ENCODE assay signal across 26 cellular contexts in the genomic region with DNA sequence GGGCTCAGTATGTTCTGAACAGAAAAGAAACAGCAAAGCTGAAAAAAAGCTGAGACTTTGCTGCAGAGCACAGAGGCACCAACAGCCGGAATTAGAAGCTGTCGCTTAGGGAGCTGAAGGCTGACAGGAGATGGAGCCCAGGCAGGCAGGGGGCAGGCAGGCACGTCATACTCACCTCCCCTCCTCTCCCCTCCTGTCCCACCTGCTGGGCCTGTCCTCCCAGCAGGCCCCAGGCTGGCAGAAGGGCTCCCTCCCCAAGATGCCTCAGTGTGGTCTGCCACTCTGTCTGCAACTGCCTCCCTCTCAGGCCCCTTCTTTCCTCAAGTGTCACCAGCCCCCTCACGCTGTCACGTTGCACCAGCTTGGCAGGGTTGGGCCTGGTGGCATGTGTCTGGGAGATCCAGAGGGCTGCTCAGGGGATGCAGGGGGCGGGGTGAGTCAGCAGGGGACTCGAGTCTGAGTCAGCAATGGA. TPM values are rescaled to one million over a fixed set of nuclear protein-coding genes. Genes with fewer than 3 reads are reported as not detected.
A peak's percentile ranks its signal among the peaks of the same experiment; 100 is the strongest.
DNase-seq lines count a peak whose midpoint lies in the region; ATAC-seq, FAIRE-seq and TF ChIP-seq lines count a peak whose summit lies in the region.
"Had no signal": no experiment of that assay in that cellular context is flagged by ENCODE, and none has a peak within 500 bp of the region (broad histone marks: within the 10 kb centered on the region; RNA-seq: fewer than 3 reads in every experiment).

No MANE protein-coding gene starts in this region.

- H3K79me1 ChIP-seq in H1 (ENCODE audit: low read depth, low read length) = no peaks in the 10 kb centered on the region; the same call in 1 of the 2 replicates

- 0 out of 2 replicates have a peak overlapping the region, but pooled peaks have one; percentile 13 for H3K18ac ChIP-seq in H1 (ENCODE audit: extremely low read depth, low read length)

- peaks cover 36% of the 10 kb centered on the region for H3K4me1 ChIP-seq in A673 (ENCODE audit: insufficient read depth, low read length, poor library complexity, severe bottlenecking)
- H3K4me1 ChIP-seq in H1 (replicated peaks in 1 of 4; ENCODE audit: control insufficient read depth in 3 of 4, insufficient read depth in 4 of 4, low read length in 3 of 4) = peaks cover 11 to 42% (median 30%) of the 10 kb centered on the region in 4 experiments
- no peaks in the 10 kb centered on the region for H3K4me1 ChIP-seq in prostate gland (replicated peaks)

- CTCF ChIA-PET in A673 (lab: Charles Lee) = interaction anchor here (0.8 kb wide), 1 partner anchor 15 kb away, joined by 3 read pairs; no protein-coding TSS in a partner anchor
- CTCF ChIA-PET in H1 (lab: Charles Lee; ENCODE audit: partially characterized antibody) = interaction anchor here (0.5 to 16.2 kb wide), 10 partner anchors 9 to 499 kb away, joined by 3 to 518 read pairs (median 3); a partner anchor contains a TSS

- no peak overlapping the region for H3K4ac ChIP-seq in H1 (replicated peaks; ENCODE audit: insufficient read length, low read depth, low read length)

- H3K23me2 ChIP-seq in H1 (ENCODE audit: low read depth, low read length) = peaks cover 25% of the 10 kb centered on the region; the same call in 1 of the 2 replicates

- FAIRE-seq in H1 (lab: Jason Lieb, UNC) = no peak

- H2AFZ ChIP-seq in H1 (ENCODE audit: low read length) = no peak overlapping the region

- H3K27me3 ChIP-seq in A673 (replicated peaks; ENCODE audit: insufficient read depth, low read depth, low read length, poor library complexity) = no peaks in the 10 kb centered on the region
- H3K27me3 ChIP-seq in H1 (replicated peaks in 1 of 4; ENCODE audit: control insufficient read depth in 3 of 4, extremely low read depth in 1 of 4, insufficient read depth in 3 of 4, low read length in 3 of 4) = peaks cover 40 to 67% (median 55%) of the 10 kb centered on the region in 4 experiments
- peaks cover 11% of the 10 kb centered on the region for H3K27me3 ChIP-seq in prostate gland (replicated peaks; ENCODE audit: insufficient read depth)

- DNase-seq in A673 (ENCODE audit: low spot score) (peak; percentile 35), NB4 (ENCODE audit: low read depth) (peak; percentile 38), H1 (ENCODE audit: low read depth in 1 of 2, low spot score in 2 of 2) (no peak), neural crest cell (ENCODE audit: low read depth, low spot score) (no peak), GM20000 (ENCODE audit: low spot score) (no peak), medulla oblongata (ENCODE audit: extremely low spot score) (no peak), prostate gland (ENCODE audit: low spot score) (no peak)
- DNase-seq: activated CD4-positive, CD25-positive, alpha-beta regulatory T cell; activated CD8-positive, alpha-beta T cell treated with anti-CD3 and anti-CD28 coated beads, Interleukin-2, amount 10 ng/mL, durations not matched to agents 7 days and 5 days; activated naive CD8-positive, alpha-beta T cell treated with anti-CD3 and anti-CD28 coated beads for 36 hours; activated T-cell treated with anti-CD3 and anti-CD28 coated beads, Interleukin-2, amount 50 U/mL, for 48 hours; brain microvascular endothelial cell; CD4-positive, alpha-beta T cell; dermis blood vessel endothelial cell; DMS79; gastrocnemius medialis; naive B cell; NCI-H1694 treated with DMSO at 0.1 percent for 48 hours; psoas muscle; stimulated activated CD4-positive, alpha-beta T cell treated with anti-CD3 and anti-CD28 coated beads, Interleukin-12 subunit alpha, Interleukin-12 subunit beta, amount 100 ng/mL, for 4 hours; T-helper 2 cell; thyroid gland had no signal

- no peaks in the 10 kb centered on the region for H4K20me1 ChIP-seq in H1 (replicated peaks in 1 of 2; ENCODE audit: control insufficient read depth in 1 of 2, insufficient read depth in 2 of 2, low read length in 2 of 2)

- no peak overlapping the region for H3K14ac ChIP-seq in H1 (ENCODE audit: insufficient read length)

- H2BK15ac ChIP-seq in H1 (ENCODE audit: low read length) = 0 out of 2 replicates have a peak overlapping the region, but pooled peaks have one; percentile 55

- no peak overlapping the region for H4K8ac ChIP-seq in H1 (ENCODE audit: extremely low read depth, insufficient read depth, low read length)

- intact Hi-C loops in A673 (cut with micrococcal nuclease; ENCODE audit: unreplicated experiment) = no loop called here
- intact Hi-C loops in prostate gland (cut with DNase I) = loop anchor here (10.0 kb wide), 1 partner anchor 79 kb away; no protein-coding TSS in a partner anchor

- POLR2A ChIA-PET in A673 (lab: Charles Lee; ENCODE audit: low non-redundant PET) = no interaction called here
- POLR2A ChIA-PET in H1 (lab: Charles Lee; ENCODE audit: partially characterized antibody) = interaction anchor here (0.9 to 2.3 kb wide), 10 partner anchors 10 to 234 kb away, joined by 3 to 9 read pairs (median 6); a partner anchor contains a TSS

- H2BK120ac ChIP-seq in H1 (replicated peaks; ENCODE audit: low read depth, low read length) = no peak overlapping the region

- no peaks in the 10 kb centered on the region for H3K79me2 ChIP-seq in H1 (ENCODE audit: control insufficient read depth in 1 of 2, insufficient read depth in 2 of 2, low read length in 2 of 2)

- no peak overlapping the region for H3K23ac ChIP-seq in H1 (ENCODE audit: insufficient read length)

- H3K27ac ChIP-seq in A673 (ENCODE audit: low read depth, low read length, poor library complexity, severe bottlenecking) (peak overlapping the region; percentile 46), H1 (ENCODE audit: low read depth, low read length) (no peak overlapping the region), prostate gland (no peak overlapping the region)
- H3K27ac ChIP-seq: brain microvascular endothelial cell, gastrocnemius medialis, psoas muscle, thyroid gland had no signal

- H2BK5ac ChIP-seq in H1 (ENCODE audit: low read depth, low read length) = no peak overlapping the region

- H3K9me3 Mint-ChIP-seq in neural crest cell = no peaks in the 10 kb centered on the region
- H3K9me3 Mint-ChIP-seq: activated naive CD8-positive, alpha-beta T cell treated with anti-CD3 and anti-CD28 coated beads for 36 hours; CD4-positive, alpha-beta T cell; naive B cell had no signal

- peak overlapping the region; percentile 19; the same call in 1 of the 2 replicates for H2BK12ac ChIP-seq in H1 (ENCODE audit: low read depth, low read length)

- peak overlapping the region; percentile 56 for H3K4me3 Mint-ChIP-seq in neural crest cell
- H3K4me3 Mint-ChIP-seq: activated CD8-positive, alpha-beta T cell treated with anti-CD3 and anti-CD28 coated beads, Interleukin-2, amount 10 ng/mL, durations not matched to agents 7 days and 5 days; activated naive CD8-positive, alpha-beta T cell treated with anti-CD3 and anti-CD28 coated beads for 36 hours had no signal

- no peak overlapping the region for H4K5ac ChIP-seq in H1 (ENCODE audit: insufficient read length, low read depth, low read length)

- H2AK5ac ChIP-seq in H1 (ENCODE audit: low read depth, low read length) = peak overlapping the region; percentile 40; the same call in 1 of the 2 replicates

- H3K4me1 Mint-ChIP-seq in neural crest cell = peaks cover 31% of the 10 kb centered on the region

- no peak overlapping the region for H4K91ac ChIP-seq in H1 (replicated peaks; ENCODE audit: insufficient read length, low read length)

- H2BK20ac ChIP-seq in H1 (ENCODE audit: low read length) = no peak overlapping the region

- ATAC-seq in HG02759 (IDR thresholded peaks at IDR 0.05; ENCODE audit: unreplicated experiment) = no peak
- ATAC-seq: activated CD8-positive, alpha-beta T cell treated with anti-CD3 and anti-CD28 coated beads, Interleukin-2, amount 10 ng/mL, durations not matched to agents 7 days and 5 days; gastrocnemius medialis; left lung; psoas muscle had no signal

- no TSS peak for BruUV-seq in A673 (replicated peaks; lab: Mats Ljungman, UMichigan)

- TF ChIP-seq RAD21 in H1 (IDR thresholded peaks at IDR 0.05 in 1 of 2, conservative IDR thresholded peaks at IDR 0.05 in 1 of 2; ENCODE audit: low read depth in 2 of 2, low read length in 2 of 2) = no peak

- H3K56ac ChIP-seq in H1 (replicated peaks; ENCODE audit: insufficient read length, low read depth, low read length) = no peak overlapping the region

- WGBS in H1 (ENCODE audit: extremely low coverage in 1 of 2, insufficient coverage in 1 of 2, insufficient read length in 1 of 2, insufficient replicate concordance in 2 of 2, low coverage in 1 of 2, low lambda C conversion rate in 2 of 2, missing lambda C conversion rate in 1 of 2), 2 experiments = 61% methylated on average over 7 of the region's 7 CpGs; no CpG with 5 or more reads in 1 of the 2 experiments
- 90% methylated on average over 7 of the region's 7 CpGs for whole genome bisulfite sequencing in prostate gland

- H3K36me3 ChIP-seq in A673 (ENCODE audit: insufficient read depth, low read length, poor library complexity, severe bottlenecking) (no peaks in the 10 kb centered on the region), H1 (ENCODE audit: control insufficient read depth in 2 of 4, insufficient read depth in 4 of 4, low read length in 3 of 4) (peaks cover 0 to 15% (median 0%) of the 10 kb centered on the region in 4 experiments; a peak in 1 of 8 replicates), prostate gland (no peaks in the 10 kb centered on the region)
- H3K36me3 ChIP-seq: brain microvascular endothelial cell, gastrocnemius medialis, thyroid gland had no signal

- H3K9me3 ChIP-seq in A673 (ENCODE audit: low read depth, low read length, poor library complexity, severe bottlenecking) (no peaks in the 10 kb centered on the region), H1 (ENCODE audit: insufficient read depth in 2 of 2, low read depth in 1 of 2, low read length in 1 of 2) (no peaks in the 10 kb centered on the region), prostate gland (no peaks in the 10 kb centered on the region)
- H3K9me3 ChIP-seq: gastrocnemius medialis, left lung, psoas muscle, thyroid gland had no signal

- H3K27ac Mint-ChIP-seq in neural crest cell (ENCODE audit: unreplicated experiment) = no peak overlapping the region
- H3K27ac Mint-ChIP-seq: activated CD8-positive, alpha-beta T cell treated with anti-CD3 and anti-CD28 coated beads, Interleukin-2, amount 10 ng/mL, durations not matched to agents 7 days and 5 days; activated naive CD8-positive, alpha-beta T cell treated with anti-CD3 and anti-CD28 coated beads for 36 hours; CD4-positive, alpha-beta T cell; naive B cell had no signal

- no peak for TF ChIP-seq EP300 in H1 (IDR thresholded peaks at IDR 0.05; ENCODE audit: borderline replicate concordance in 1 of 2, low read depth in 2 of 2, low read length in 2 of 2)

- H3K4me3 ChIP-seq in A673 (ENCODE audit: low read depth, low read length, poor library complexity, severe bottlenecking) (no peak overlapping the region), NB4 (ENCODE audit: low read depth, low read length) (no peak overlapping the region), H1 (ENCODE audit: extremely low read depth in 1 of 4, insufficient read depth in 2 of 4, low read depth in 3 of 4, low read length in 4 of 4) (no peak overlapping the region), prostate gland (no peak overlapping the region)
- H3K4me3 ChIP-seq: gastrocnemius medialis, left lung, psoas muscle, thyroid gland had no signal

- peaks cover 61% of the 10 kb centered on the region for H3K27me3 Mint-ChIP-seq in neural crest cell (ENCODE audit: low read depth)

- TF ChIP-seq CTCF in A673 (conservative IDR thresholded peaks at IDR 0.05; ENCODE audit: low read depth, low read length) = no peak
- TF ChIP-seq CTCF in NB4 (IDR thresholded peaks at IDR 0.05; ENCODE audit: low read depth, low read length) = no peak
- no peak for TF ChIP-seq CTCF in H1 (IDR thresholded peaks at IDR 0.05; ENCODE audit: control extremely low read depth in 1 of 3, insufficient read depth in 1 of 3, low read depth in 1 of 3, low read length in 3 of 3)
- TF ChIP-seq CTCF in neural crest cell (conservative IDR thresholded peaks at IDR 0.05) = no peak
- no peak for TF ChIP-seq CTCF in GM20000 (IDR thresholded peaks at IDR 0.05; ENCODE audit: extremely low read depth, missing control alignments)
- no peak for TF ChIP-seq CTCF in prostate gland (IDR thresholded peaks at IDR 0.05)

- H3K36me3 Mint-ChIP-seq in neural crest cell (ENCODE audit: low read depth) = no peaks in the 10 kb centered on the region
- H3K36me3 Mint-ChIP-seq: activated naive CD8-positive, alpha-beta T cell treated with anti-CD3 and anti-CD28 coated beads for 36 hours; naive B cell had no signal

- H3K4me2 ChIP-seq in H1 (ENCODE audit: insufficient read depth in 1 of 2, low read depth in 2 of 2, low read length in 2 of 2) = peak overlapping the region; percentile 14 to 18; a peak in 2 of 4 replicates

- no peak overlapping the region for H3K9ac ChIP-seq in H1 (replicated peaks in 1 of 4; ENCODE audit: extremely low read depth in 1 of 4, low read depth in 3 of 4, low read length in 3 of 4)

- TF ChIP-seq POLR2A in NB4 (IDR thresholded peaks at IDR 0.05; ENCODE audit: extremely low read depth, insufficient read length) (no peak), H1 (IDR thresholded peaks at IDR 0.05; ENCODE audit: control extremely low read depth in 1 of 2, low read depth in 2 of 2, low read length in 2 of 2) (no peak), prostate gland (IDR thresholded peaks at IDR 0.05) (no peak)

RNA-seq across cellular contexts. Expression of a gene that starts 3.2 kb away (rescaled TPM):
- total RNA-seq in A673 (2021) = 2.5 TPM in 2 replicates
- total RNA-seq in H1 (2021; fragmentation: NEBNext Ultra II Directional; extraction: Animal tissue kit (Norgen Biotek cat#: 25700)) = 0.26 TPM in 1 of 2 replicates, not detected in the other
- 0.16 and 0.18 TPM in 2 replicates for polyA plus RNA-seq in H1 (2011; rRNA removed)
- 0.22 TPM for polyA plus RNA-seq in H1 (2011; cell fraction: cytosol; rRNA removed)
- polyA plus RNA-seq in H1 (2011; cell fraction: nucleus; rRNA removed) = 0.94 TPM
- polyA plus RNA-seq in H1 (2012, experiment 1 of 2) = 0.16 to 0.21 TPM in 2 of 4 replicates, not detected in the others
- polyA plus RNA-seq in H1 (2012, experiment 2 of 2) = not detected
- not detected for polyA plus RNA-seq in H1 (2013, experiment 1 of 2)
- 0.04 TPM for polyA plus RNA-seq in H1 (2013, experiment 2 of 2)
- polyA minus RNA-seq in H1 (2011; rRNA and poly(A)+ RNA removed) = not detected in 2 replicates
- polyA minus RNA-seq in H1 (2011; cell fraction: cytosol; rRNA and poly(A)+ RNA removed) = not detected
- 2.1 TPM for polyA minus RNA-seq in H1 (2011; cell fraction: nucleus; rRNA and poly(A)+ RNA removed)
- not detected in 2 replicates for total RNA-seq in neural crest cell
- total RNA-seq in prostate gland = 1 to 10 TPM in 1 of 2 donors, not detected in 1; 2.7 TPM
- total RNA-seq: activated naive CD8-positive, alpha-beta T cell treated with anti-CD3 and anti-CD28 coated beads for 36 hours; CD4-positive, alpha-beta T cell; dermis blood vessel endothelial cell; epithelial cell of proximal tubule; gastrocnemius medialis; left lung; psoas muscle had no signal
- polyA plus RNA-seq: psoas muscle had no signal

RNA-seq across cellular contexts. Expression of a gene that starts 21.6 kb away (rescaled TPM):
- total RNA-seq in A673 (2021) (5.6 and 6.6 TPM in 2 replicates), neural crest cell (8.7 and 8.8 TPM in 2 replicates), prostate gland (10 to 100 TPM in 1 of 2 donors, 1 to 10 TPM in 1; 1.5 to 13.0 TPM)
- 8.4 and 9.4 TPM in 2 replicates for total RNA-seq in H1 (2021; fragmentation: NEBNext Ultra II Directional; extraction: Animal tissue kit (Norgen Biotek cat#: 25700))
- polyA plus RNA-seq in H1 (2011; rRNA removed) = 7.2 and 11.3 TPM in 2 replicates
- 10.7 TPM for polyA plus RNA-seq in H1 (2011; cell fraction: cytosol; rRNA removed)
- 30.4 TPM for polyA plus RNA-seq in H1 (2011; cell fraction: nucleus; rRNA removed)
- polyA plus RNA-seq in H1 (2012, experiment 1 of 2) = 4.1 to 10.7 TPM (median 7.5 TPM) in 4 replicates
- polyA plus RNA-seq in H1 (2012, experiment 2 of 2) = 4.1 TPM
- polyA plus RNA-seq in H1 (2013, experiment 1 of 2) = 7.0 TPM
- 7.6 TPM for polyA plus RNA-seq in H1 (2013, experiment 2 of 2)
- polyA minus RNA-seq in H1 (2011; rRNA and poly(A)+ RNA removed) = 6.1 and 6.2 TPM in 2 replicates
- 3.7 TPM for polyA minus RNA-seq in H1 (2011; cell fraction: cytosol; rRNA and poly(A)+ RNA removed)
- polyA minus RNA-seq in H1 (2011; cell fraction: nucleus; rRNA and poly(A)+ RNA removed) = 20.0 TPM

RNA-seq across cellular contexts. Expression of a gene that starts 37.4 kb away (rescaled TPM):
- total RNA-seq in A673 (2021) (14.5 and 15.6 TPM in 2 replicates), neural crest cell (22.8 and 27.5 TPM in 2 replicates), prostate gland (10 to 100 TPM; 18.7 to 24.3 TPM)
- 35.1 and 38.2 TPM in 2 replicates for total RNA-seq in H1 (2021; fragmentation: NEBNext Ultra II Directional; extraction: Animal tissue kit (Norgen Biotek cat#: 25700))
- 9.6 and 15.3 TPM in 2 replicates for polyA plus RNA-seq in H1 (2011; rRNA removed)
- polyA plus RNA-seq in H1 (2011; cell fraction: cytosol; rRNA removed) = 11.9 TPM
- 9.2 TPM for polyA plus RNA-seq in H1 (2011; cell fraction: nucleus; rRNA removed)
- 16.0 to 31.4 TPM (median 18.6 TPM) in 4 replicates for polyA plus RNA-seq in H1 (2012, experiment 1 of 2)
- polyA plus RNA-seq in H1 (2012, experiment 2 of 2) = 19.4 TPM
- 39.7 TPM for polyA plus RNA-seq in H1 (2013, experiment 1 of 2)
- polyA plus RNA-seq in H1 (2013, experiment 2 of 2) = 42.5 TPM
- 8.6 and 10.5 TPM in 2 replicates for polyA minus RNA-seq in H1 (2011; rRNA and poly(A)+ RNA removed)
- 10.1 TPM for polyA minus RNA-seq in H1 (2011; cell fraction: cytosol; rRNA and poly(A)+ RNA removed)
- polyA minus RNA-seq in H1 (2011; cell fraction: nucleus; rRNA and poly(A)+ RNA removed) = 14.0 TPM

RNA-seq across cellular contexts. Expression of a gene that starts 47.2 kb away (rescaled TPM):
- total RNA-seq in A673 (2021) (0.84 and 1.5 TPM in 2 replicates), neural crest cell (0.28 and 0.93 TPM in 2 replicates), prostate gland (100 to 1,000 TPM in 1 of 2 donors, 10 to 100 TPM in 1; 13.8 to 190 TPM)
- total RNA-seq in H1 (2021; fragmentation: NEBNext Ultra II Directional; extraction: Animal tissue kit (Norgen Biotek cat#: 25700)) = 9.0 and 9.4 TPM in 2 replicates
- polyA plus RNA-seq in H1 (2011; rRNA removed) = 6.9 and 12.5 TPM in 2 replicates
- 7.0 TPM for polyA plus RNA-seq in H1 (2011; cell fraction: cytosol; rRNA removed)
- 12.6 TPM for polyA plus RNA-seq in H1 (2011; cell fraction: nucleus; rRNA removed)
- 5.8 to 9.4 TPM (median 8.1 TPM) in 4 replicates for polyA plus RNA-seq in H1 (2012, experiment 1 of 2)
- 7.9 TPM for polyA plus RNA-seq in H1 (2012, experiment 2 of 2)
- 6.6 TPM for polyA plus RNA-seq in H1 (2013, experiment 1 of 2)
- polyA plus RNA-seq in H1 (2013, experiment 2 of 2) = 5.3 TPM
- 4.6 and 6.3 TPM in 2 replicates for polyA minus RNA-seq in H1 (2011; rRNA and poly(A)+ RNA removed)
- polyA minus RNA-seq in H1 (2011; cell fraction: cytosol; rRNA and poly(A)+ RNA removed) = 8.0 TPM
- 13.7 TPM for polyA minus RNA-seq in H1 (2011; cell fraction: nucleus; rRNA and poly(A)+ RNA removed)
- total RNA-seq: dermis blood vessel endothelial cell, H4 had no signal

RNA-seq across cellular contexts. Expression of a gene that starts 54.6 kb away (rescaled TPM):
- total RNA-seq in A673 (2021) = 8.6 and 8.9 TPM in 2 replicates
- total RNA-seq in H1 (2021; fragmentation: NEBNext Ultra II Directional; extraction: Animal tissue kit (Norgen Biotek cat#: 25700)) = 0.33 and 0.78 TPM in 2 replicates
- polyA plus RNA-seq in H1 (2011; rRNA removed) = 0.45 and 0.63 TPM in 2 replicates
- polyA plus RNA-seq in H1 (2011; cell fraction: cytosol; rRNA removed) = 0.10 TPM
- polyA plus RNA-seq in H1 (2011; cell fraction: nucleus; rRNA removed) = 0.73 TPM
- 0.62 to 1.1 TPM (median 0.85 TPM) in 4 replicates for polyA plus RNA-seq in H1 (2012, experiment 1 of 2)
- polyA plus RNA-seq in H1 (2012, experiment 2 of 2) = 0.25 TPM
- polyA plus RNA-seq in H1 (2013, experiment 1 of 2) = 0.71 TPM
- polyA plus RNA-seq in H1 (2013, experiment 2 of 2) = 0.50 TPM
- polyA minus RNA-seq in H1 (2011; rRNA and poly(A)+ RNA removed) = 0.22 and 0.50 TPM in 2 replicates
- polyA minus RNA-seq in H1 (2011; cell fraction: cytosol; rRNA and poly(A)+ RNA removed) = 0.66 TPM
- 1.8 TPM for polyA minus RNA-seq in H1 (2011; cell fraction: nucleus; rRNA and poly(A)+ RNA removed)
- 0.33 TPM in 1 of 2 replicates, not detected in the other for total RNA-seq in neural crest cell
- total RNA-seq in prostate gland = 10 to 100 TPM in 1 of 2 donors, 1 to 10 TPM in 1; 9.0 to 29.7 TPM

Comparison
In these comparisons a context has a peak if more than half of its experiments do, and no peak if none do; other contexts are left out.
1. DNase-seq: peak in A673 (single experiment) and NB4 (single experiment); none in H1 (0 of 2), neural crest cell (single experiment), GM20000 (single experiment), medulla oblongata (single experiment) and prostate gland (single experiment).